Comparison of ENCODE assay signal across 8 cellular contexts in genomic region chr15:31487811-31488436, GRCh38.
A peak's percentile ranks its signal among the peaks of the same experiment; 100 is the strongest.
DNase-seq lines count a peak whose midpoint lies in the region; ATAC-seq and TF ChIP-seq lines count a peak whose summit lies in the region.

No MANE protein-coding gene starts in this region.

- H3K4me3 ChIP-seq in H7 (ENCODE audit: insufficient read depth, low read depth, low read length) = no peak overlapping the region
- no peak overlapping the region for H3K4me3 ChIP-seq in WERI-Rb-1 (ENCODE audit: low read depth, low read length)

- DNase-seq in GM10266 (ENCODE audit: extremely low spot score) (peak; percentile 67), H7 (peak; percentile 31), WERI-Rb-1 (no peak), kidney tubule cell (ENCODE audit: low spot score) (peak; percentile 22), NCI-H774 (lab: John Stamatoyannopoulos, UW) (no peak), hypothalamus (lab: John Stamatoyannopoulos, UW) (no peak), occipital lobe (lab: John Stamatoyannopoulos, UW) (no peak)

- TF ChIP-seq CTCF in GM10266 (IDR thresholded peaks at IDR 0.05; ENCODE audit: control insufficient read depth, insufficient read depth, low read depth, missing control alignments) (peak; percentile 49), WERI-Rb-1 (IDR thresholded peaks at IDR 0.05; ENCODE audit: low read depth, low read length) (peak; percentile 22; the same call in 1 of the 2 replicates)

- H3K27me3 ChIP-seq in H7 (ENCODE audit: control insufficient read depth, insufficient read depth, low read length) = peaks cover 22% of the 10 kb centered on the region
- H3K27me3 ChIP-seq in WERI-Rb-1 (ENCODE audit: insufficient read depth, low read depth, severe bottlenecking) = no peaks in the 10 kb centered on the region

- ATAC-seq in GM21447 (IDR thresholded peaks at IDR 0.05; ENCODE audit: unreplicated experiment) = no peak

- H3K36me3 ChIP-seq in H7 (replicated peaks; ENCODE audit: control insufficient read depth, insufficient read depth, low read length) (no peaks in the 10 kb centered on the region), WERI-Rb-1 (no peaks in the 10 kb centered on the region)

- no peak overlapping the region for H3K27ac ChIP-seq in WERI-Rb-1

- H3K9me3 ChIP-seq in WERI-Rb-1 (ENCODE audit: severe bottlenecking) = no peaks in the 10 kb centered on the region

Comparison
In these comparisons a context has a peak if more than half of its experiments do, and no peak if none do; other contexts are left out.
1. DNase-seq: peak in GM10266 (single experiment), H7 (single experiment) and kidney tubule cell (single experiment); none in WERI-Rb-1 (single experiment), NCI-H774 (single experiment), hypothalamus (0 of 51) and occipital lobe (single experiment).